ENCODE assay signal across 15 cellular contexts in genomic region chr5:136035837-136036236, GRCh38. TPM values are rescaled to one million over a fixed set of nuclear protein-coding genes. Genes with fewer than 3 reads are reported as not detected.
DNase-seq lines count a peak whose midpoint lies in the region; ATAC-seq and TF ChIP-seq lines count a peak whose summit lies in the region.
"Had no signal": no experiment of that assay in that cellular context is flagged by ENCODE, and none has a peak within 500 bp of the region (broad histone marks: within the 10 kb centered on the region; RNA-seq: fewer than 3 reads in every experiment).

No MANE protein-coding gene starts in this region.

- no peaks in the 10 kb centered on the region for H3K27me3 ChIP-seq in Panc1 (ENCODE audit: control insufficient read depth, insufficient read depth, low read length)
- no peaks in the 10 kb centered on the region for H3K27me3 ChIP-seq in Karpas-422 (ENCODE audit: low read length)

- BruUV-seq in Panc1 (replicated peaks; lab: Mats Ljungman, UMichigan), result no TSS peak

- no peaks in the 10 kb centered on the region for H3K9me2 ChIP-seq in Karpas-422 (replicated peaks; ENCODE audit: insufficient read depth, low read length)

- no peaks in the 10 kb centered on the region for H3K36me3 Mint-ChIP-seq in activated CD4-positive, alpha-beta T cell treated with anti-CD3 and anti-CD28 coated beads, Interleukin-2, amount 10 ng/mL, durations not matched to agents 7 days and 5 days (ENCODE audit: low read depth)
- no peaks in the 10 kb centered on the region for H3K36me3 Mint-ChIP-seq in activated CD4-positive, alpha-beta T cell treated with anti-CD3 and anti-CD28 coated beads, Interleukin-2, amount 10 ng/mL, durations not matched to agents 24 days and 14 days (ENCODE audit: low read depth)
- H3K36me3 Mint-ChIP-seq in stimulated activated naive B cell treated with anti-CD40 and anti-IgM and Interleukin-4, amounts not matched to agents 10 μg/mL and 1 μg/mL and 100 μg/mL, for 72 hours, result peaks cover 0 to 3% of the 10 kb centered on the region in 2 donors
- H3K36me3 Mint-ChIP-seq: activated CD8-positive, alpha-beta memory T cell treated with anti-CD3 and anti-CD28 coated beads, Interleukin-2, amount 10 ng/mL, durations not matched to agents 7 days and 5 days had no signal

- H3K27ac ChIP-seq in Panc1 (ENCODE audit: low read length) (peak overlapping the region; percentile 81), Karpas-422 (ENCODE audit: low read length) (no peak overlapping the region)
- H3K27ac ChIP-seq: cardiac muscle cell, SK-N-MC had no signal

- H3K27ac Mint-ChIP-seq in activated CD4-positive, alpha-beta T cell treated with anti-CD3 and anti-CD28 coated beads, Interleukin-2, amount 10 ng/mL, durations not matched to agents 7 days and 5 days, result peak overlapping the region; percentile 61
- no peak overlapping the region for H3K27ac Mint-ChIP-seq in activated CD4-positive, alpha-beta T cell treated with anti-CD3 and anti-CD28 coated beads, Interleukin-2, amount 10 ng/mL, durations not matched to agents 24 days and 14 days
- H3K27ac Mint-ChIP-seq in stimulated activated naive B cell treated with anti-CD40 and anti-IgM and Interleukin-4, amounts not matched to agents 10 μg/mL and 1 μg/mL and 100 μg/mL, for 72 hours, result peak overlapping the region; percentile 48

- H3K4me3 ChIP-seq in Panc1 (ENCODE audit: low read depth in 2 of 2, low read length in 2 of 2), result no peak overlapping the region
- H3K4me3 ChIP-seq in Karpas-422 (ENCODE audit: low read length), result no peak overlapping the region
- H3K4me3 ChIP-seq: cardiac muscle cell, SK-N-MC had no signal

- no peak overlapping the region for H2AFZ ChIP-seq in Karpas-422 (ENCODE audit: low read length)

- ATAC-seq in Panc1 (no peak), HG02642 (IDR thresholded peaks at IDR 0.05; ENCODE audit: poor library complexity, unreplicated experiment) (no peak), HG03045 (IDR thresholded peaks at IDR 0.05; ENCODE audit: unreplicated experiment) (no peak)
- no peak for ATAC-seq in stimulated activated naive B cell treated with anti-CD40 and anti-IgM and Interleukin-4, amounts not matched to agents 10 μg/mL and 1 μg/mL and 100 μg/mL, for 72 hours (replicated peaks)
- ATAC-seq: activated CD8-positive, alpha-beta memory T cell treated with anti-CD3 and anti-CD28 coated beads, Interleukin-2, amount 10 ng/mL, durations not matched to agents 7 days and 5 days; naive thymus-derived CD4-positive, alpha-beta T cell had no signal

- no peaks in the 10 kb centered on the region for H3K79me2 ChIP-seq in Karpas-422 (ENCODE audit: low read length)

- CTCF ChIA-PET in activated CD4-positive, alpha-beta T cell treated with anti-CD3 and anti-CD28 coated beads, Interleukin-2, amount 10 ng/mL, durations not matched to agents 7 days and 5 days (lab: Charles Lee), result interaction anchor here (1.5 kb wide), 1 partner anchor 8 kb away, joined by 3 read pairs; no protein-coding TSS in a partner anchor
- CTCF ChIA-PET in Panc1 (lab: Charles Lee), result no interaction called here

- intact Hi-C loops in activated CD4-positive, alpha-beta T cell treated with anti-CD3 and anti-CD28 coated beads, Interleukin-2, amount 10 ng/mL, durations not matched to agents 24 days and 14 days (cut with micrococcal nuclease), result no loop called here
- intact Hi-C loops in Panc1 (cut with micrococcal nuclease; ENCODE audit: unreplicated experiment), result no loop called here

- DNase-seq in activated CD4-positive, alpha-beta T cell treated with anti-CD3 and anti-CD28 coated beads, Interleukin-2, amount 10 ng/mL, durations not matched to agents 7 days and 5 days, result no peak
- DNase-seq in activated CD4-positive, alpha-beta T cell treated with anti-CD3 and anti-CD28 coated beads, Interleukin-2, amount 10 ng/mL, durations not matched to agents 24 days and 14 days, result no peak
- DNase-seq in Panc1 (ENCODE audit: low read depth, low spot score) (no peak), kidney tubule cell (ENCODE audit: low spot score) (peak; percentile 24), Karpas-422 (no peak)
- no peak for DNase-seq in stimulated activated naive B cell treated with anti-CD40 and anti-IgM and Interleukin-4, amounts not matched to agents 10 μg/mL and 1 μg/mL and 100 μg/mL, for 72 hours
- DNase-seq: activated CD8-positive, alpha-beta memory T cell treated with anti-CD3 and anti-CD28 coated beads, Interleukin-2, amount 10 ng/mL, durations not matched to agents 7 days and 5 days; activated naive CD4-positive, alpha-beta T cell treated with Interleukin-2 at 50 U/mL for 16 hours; glutamatergic neuron; naive thymus-derived CD4-positive, alpha-beta T cell; NCI-H2107 had no signal

- no peak overlapping the region for H3K4me2 ChIP-seq in Karpas-422 (ENCODE audit: low read depth, low read length, poor library complexity, severe bottlenecking)

- POLR2A ChIA-PET in activated CD4-positive, alpha-beta T cell treated with anti-CD3 and anti-CD28 coated beads, Interleukin-2, amount 10 ng/mL, durations not matched to agents 7 days and 5 days (lab: Charles Lee), result no interaction called here
- POLR2A ChIA-PET in Panc1 (lab: Charles Lee), result no interaction called here

- H3K4me1 ChIP-seq in Panc1 (ENCODE audit: control insufficient read depth, insufficient read depth, low read length), result peaks cover 24% of the 10 kb centered on the region
- peaks cover 19% of the 10 kb centered on the region for H3K4me1 ChIP-seq in Karpas-422 (ENCODE audit: low read length)

- in situ Hi-C loops in Panc1 (cut with HindIII; ENCODE audit: low pct_unique_long_range_greater_than_20kb, low sequenced_read_pairs), result no loop called here

- no peaks in the 10 kb centered on the region for H4K20me1 ChIP-seq in Karpas-422 (ENCODE audit: insufficient read depth, low read depth, low read length)

- H3K9me3 ChIP-seq in Panc1 (ENCODE audit: control insufficient read depth, insufficient read depth, low read depth, low read length) (no peaks in the 10 kb centered on the region), Karpas-422 (ENCODE audit: low read length) (no peaks in the 10 kb centered on the region)

- H3K9ac ChIP-seq in Karpas-422 (ENCODE audit: low read length), result no peak overlapping the region

- H3K4me1 Mint-ChIP-seq in activated CD4-positive, alpha-beta T cell treated with anti-CD3 and anti-CD28 coated beads, Interleukin-2, amount 10 ng/mL, durations not matched to agents 7 days and 5 days, result peaks cover 19% of the 10 kb centered on the region
- peaks cover 15% of the 10 kb centered on the region for H3K4me1 Mint-ChIP-seq in activated CD4-positive, alpha-beta T cell treated with anti-CD3 and anti-CD28 coated beads, Interleukin-2, amount 10 ng/mL, durations not matched to agents 24 days and 14 days
- H3K4me1 Mint-ChIP-seq in stimulated activated naive B cell treated with anti-CD40 and anti-IgM and Interleukin-4, amounts not matched to agents 10 μg/mL and 1 μg/mL and 100 μg/mL, for 72 hours, result peaks cover 13 to 16% of the 10 kb centered on the region in 2 donors

- H3K36me3 ChIP-seq in Panc1 (ENCODE audit: control insufficient read depth, insufficient read depth, low read length) (no peaks in the 10 kb centered on the region), Karpas-422 (ENCODE audit: insufficient read depth, low read length) (no peaks in the 10 kb centered on the region)
- H3K36me3 ChIP-seq: cardiac muscle cell had no signal

- H3K4me3 Mint-ChIP-seq in activated CD4-positive, alpha-beta T cell treated with anti-CD3 and anti-CD28 coated beads, Interleukin-2, amount 10 ng/mL, durations not matched to agents 7 days and 5 days, result no peak overlapping the region
- H3K4me3 Mint-ChIP-seq in activated CD4-positive, alpha-beta T cell treated with anti-CD3 and anti-CD28 coated beads, Interleukin-2, amount 10 ng/mL, durations not matched to agents 24 days and 14 days, result no peak overlapping the region
- no peak overlapping the region for H3K4me3 Mint-ChIP-seq in stimulated activated naive B cell treated with anti-CD40 and anti-IgM and Interleukin-4, amounts not matched to agents 10 μg/mL and 1 μg/mL and 100 μg/mL, for 72 hours
- H3K4me3 Mint-ChIP-seq: activated CD8-positive, alpha-beta memory T cell treated with anti-CD3 and anti-CD28 coated beads, Interleukin-2, amount 10 ng/mL, durations not matched to agents 7 days and 5 days had no signal

- no peaks in the 10 kb centered on the region for H3K9me3 Mint-ChIP-seq in activated CD4-positive, alpha-beta T cell treated with anti-CD3 and anti-CD28 coated beads, Interleukin-2, amount 10 ng/mL, durations not matched to agents 7 days and 5 days
- no peaks in the 10 kb centered on the region for H3K9me3 Mint-ChIP-seq in activated CD4-positive, alpha-beta T cell treated with anti-CD3 and anti-CD28 coated beads, Interleukin-2, amount 10 ng/mL, durations not matched to agents 24 days and 14 days
- no peaks in the 10 kb centered on the region for H3K9me3 Mint-ChIP-seq in stimulated activated naive B cell treated with anti-CD40 and anti-IgM and Interleukin-4, amounts not matched to agents 10 μg/mL and 1 μg/mL and 100 μg/mL, for 72 hours

- TF ChIP-seq CTCF in Panc1 (IDR thresholded peaks at IDR 0.05), result no peak

- H3K27me3 Mint-ChIP-seq in activated CD4-positive, alpha-beta T cell treated with anti-CD3 and anti-CD28 coated beads, Interleukin-2, amount 10 ng/mL, durations not matched to agents 7 days and 5 days, result peaks cover 4% of the 10 kb centered on the region
- H3K27me3 Mint-ChIP-seq in activated CD4-positive, alpha-beta T cell treated with anti-CD3 and anti-CD28 coated beads, Interleukin-2, amount 10 ng/mL, durations not matched to agents 24 days and 14 days, result no peaks in the 10 kb centered on the region
- no peaks in the 10 kb centered on the region for H3K27me3 Mint-ChIP-seq in stimulated activated naive B cell treated with anti-CD40 and anti-IgM and Interleukin-4, amounts not matched to agents 10 μg/mL and 1 μg/mL and 100 μg/mL, for 72 hours
- H3K27me3 Mint-ChIP-seq: activated CD8-positive, alpha-beta memory T cell treated with anti-CD3 and anti-CD28 coated beads, Interleukin-2, amount 10 ng/mL, durations not matched to agents 7 days and 5 days had no signal

RNA-seq across cellular contexts. Expression of gene TGFBI, which starts 7.0 kb away (rescaled TPM):
- under 1 TPM; 0.10 to 0.27 TPM for total RNA-seq in activated CD4-positive, alpha-beta T cell treated with anti-CD3 and anti-CD28 coated beads, Interleukin-2, amount 10 ng/mL, durations not matched to agents 7 days and 5 days
- not detected in 2 replicates for total RNA-seq in activated CD4-positive, alpha-beta T cell treated with anti-CD3 and anti-CD28 coated beads, Interleukin-2, amount 10 ng/mL, durations not matched to agents 24 days and 14 days
- total RNA-seq in Panc1 (2021; ENCODE audit: unreplicated experiment), result 314 TPM
- polyA plus RNA-seq in Panc1 (2012; ENCODE audit: insufficient read length), result 384 TPM
- total RNA-seq in Karpas-422 (2014; rRNA removed; shearing (Covaris generic); ENCODE audit: low replicate concordance), result not detected in 2 replicates

Comparison
In these comparisons a context has a peak if more than half of its experiments do, and no peak if none do; other contexts are left out.
1. RNA of gene TGFBI, which starts 7.0 kb away (total RNA-seq): 314 TPM in Panc1 (single experiment); 0.10 to 0.27 TPM in activated CD4-positive, alpha-beta T cell treated with anti-CD3 and anti-CD28 coated beads, Interleukin-2, amount 10 ng/mL, durations not matched to agents 7 days and 5 days, not detected in activated CD4-positive, alpha-beta T cell treated with anti-CD3 and anti-CD28 coated beads, Interleukin-2, amount 10 ng/mL, durations not matched to agents 24 days and 14 days and not detected in Karpas-422; every median in the first group is over 100 times any median in the second.